ENCODE assay signal across 7 cellular contexts in the genomic region with DNA sequence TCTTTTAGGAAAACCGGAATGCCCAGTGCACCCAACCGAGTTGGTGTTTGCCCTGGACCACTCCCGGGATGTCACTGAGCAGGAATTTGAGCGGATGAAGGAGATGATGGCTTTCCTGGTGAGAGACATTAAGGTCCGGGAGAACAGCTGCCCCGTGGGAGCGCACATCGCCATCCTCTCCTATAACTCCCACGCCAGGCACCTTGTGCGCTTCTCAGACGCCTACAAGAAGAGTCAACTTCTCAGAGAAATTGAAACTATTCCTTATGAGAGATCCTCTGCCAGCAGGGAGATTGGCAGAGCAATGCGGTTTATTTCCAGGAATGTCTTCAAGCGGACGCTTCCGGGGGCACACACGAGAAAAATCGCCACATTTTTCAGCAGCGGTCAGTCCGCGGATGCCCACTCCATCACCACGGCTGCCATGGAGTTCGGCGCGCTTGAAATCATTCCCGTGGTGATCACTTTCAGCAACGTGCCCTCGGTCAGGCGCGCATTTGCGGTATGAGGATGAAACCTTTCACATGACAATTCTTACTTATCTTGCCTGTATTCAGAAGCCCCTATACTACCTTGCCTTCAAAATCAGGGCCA.
"Had no signal": no experiment of that assay in that cellular context is flagged by ENCODE, and none has a peak within 500 bp of the region (broad histone marks: within the 10 kb centered on the region; RNA-seq: fewer than 3 reads in every experiment).

No MANE protein-coding gene starts in this region.

- H3K4me3 ChIP-seq: GM23248, HAP-1 had no signal

- DNase-seq: GM23248, GOT3, H7, HFFc6, KBM-7 had no signal

- H3K9ac ChIP-seq: GM23248 had no signal

- H3K9me3 ChIP-seq: HAP-1 had no signal

- H2AFZ ChIP-seq: GM23248 had no signal

- H3K36me3 ChIP-seq: HAP-1 had no signal

- H3K4me1 ChIP-seq: HAP-1 had no signal

- H3K27ac ChIP-seq: GM23248, HL-60 had no signal
